ENCODE assay signal across 8 cellular contexts in the genomic region with DNA sequence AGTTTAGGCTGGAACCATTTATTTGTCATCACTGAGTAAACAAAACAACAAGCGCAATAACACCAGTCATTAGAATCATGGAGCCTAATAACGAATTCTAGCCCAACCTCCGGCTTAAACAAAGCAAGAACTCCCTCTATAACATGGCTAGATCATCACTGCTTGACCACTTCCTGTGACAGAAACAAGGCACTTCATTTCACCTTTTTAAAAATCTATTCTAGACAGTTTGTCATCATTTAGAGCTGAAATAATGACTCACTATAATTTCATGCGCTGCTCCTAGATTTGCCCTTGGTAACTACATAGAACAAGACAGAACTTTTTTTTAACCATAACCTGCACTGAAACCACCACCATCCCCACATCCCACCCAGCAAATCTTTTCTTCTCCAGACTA.
DNase-seq lines count a peak whose midpoint lies in the region; ATAC-seq lines count a peak whose summit lies in the region.

No MANE protein-coding gene starts in this region.

- H3K36me3 Mint-ChIP-seq in activated naive CD4-positive, alpha-beta T cell treated with anti-CD3 and anti-CD28 coated beads, Interleukin-2, amount 10 ng/mL, durations not matched to agents 7 days and 5 days: peaks cover 19% of the 10 kb centered on the region
- H3K36me3 Mint-ChIP-seq in activated T-cell treated with anti-CD3 and anti-CD28 coated beads, Interleukin-2, amount 50 U/mL, for 72 hours (ENCODE audit: insufficient read depth in 2 of 2): peaks cover 0 to 1% of the 10 kb centered on the region in 2 donors

- H3K27ac Mint-ChIP-seq in activated naive CD4-positive, alpha-beta T cell treated with anti-CD3 and anti-CD28 coated beads, Interleukin-2, amount 10 ng/mL, durations not matched to agents 7 days and 5 days: peak overlapping the region; percentile 46
- H3K27ac Mint-ChIP-seq in activated T-cell treated with anti-CD3 and anti-CD28 coated beads, Interleukin-2, amount 50 U/mL, for 72 hours: peak overlapping the region; percentile 55
- peak overlapping the region in 1 of 2 donors; percentile 67 for H3K27ac Mint-ChIP-seq in stimulated activated naive CD8-positive, alpha-beta T cell treated with anti-CD3 and anti-CD28 coated beads, Interleukin-15, amount 100 ng/mL, for 72 hours

- CTCF ChIA-PET in activated naive CD4-positive, alpha-beta T cell treated with anti-CD3 and anti-CD28 coated beads, Interleukin-2, amount 10 ng/mL, durations not matched to agents 7 days and 5 days (lab: Charles Lee): interaction anchor here (0.8 kb wide), 1 partner anchor 86 kb away, joined by 3 read pairs; no protein-coding TSS in a partner anchor

- no peak overlapping the region for H3K4me3 Mint-ChIP-seq in activated naive CD4-positive, alpha-beta T cell treated with anti-CD3 and anti-CD28 coated beads, Interleukin-2, amount 10 ng/mL, durations not matched to agents 7 days and 5 days
- H3K4me3 Mint-ChIP-seq in activated T-cell treated with anti-CD3 and anti-CD28 coated beads, Interleukin-2, amount 50 U/mL, for 72 hours: peak overlapping the region; percentile 8 to 52
- H3K4me3 Mint-ChIP-seq in stimulated activated naive CD8-positive, alpha-beta T cell treated with anti-CD3 and anti-CD28 coated beads, Interleukin-15, amount 100 ng/mL, for 72 hours: peak overlapping the region; percentile 1 to 43

- H3K27me3 Mint-ChIP-seq in activated naive CD4-positive, alpha-beta T cell treated with anti-CD3 and anti-CD28 coated beads, Interleukin-2, amount 10 ng/mL, durations not matched to agents 7 days and 5 days: no peaks in the 10 kb centered on the region
- H3K27me3 Mint-ChIP-seq in activated T-cell treated with anti-CD3 and anti-CD28 coated beads, Interleukin-2, amount 50 U/mL, for 72 hours (ENCODE audit: low read depth): no peaks in the 10 kb centered on the region
- H3K27me3 Mint-ChIP-seq in stimulated activated naive CD8-positive, alpha-beta T cell treated with anti-CD3 and anti-CD28 coated beads, Interleukin-15, amount 100 ng/mL, for 72 hours: no peaks in the 10 kb centered on the region

- peak; percentile 38 for ATAC-seq in HG03108 (IDR thresholded peaks at IDR 0.05; ENCODE audit: unreplicated experiment)
- ATAC-seq in activated T-cell treated with anti-CD3 and anti-CD28 coated beads, Interleukin-2, amount 50 U/mL, for 72 hours (replicated peaks in 1 of 2): peak; percentile 85 to 90
- peak; percentile 94 for ATAC-seq in stimulated activated naive CD8-positive, alpha-beta T cell treated with anti-CD3 and anti-CD28 coated beads, Interleukin-15, amount 100 ng/mL, for 72 hours

- H3K9me3 Mint-ChIP-seq in activated naive CD4-positive, alpha-beta T cell treated with anti-CD3 and anti-CD28 coated beads, Interleukin-2, amount 10 ng/mL, durations not matched to agents 7 days and 5 days: no peaks in the 10 kb centered on the region
- no peaks in the 10 kb centered on the region for H3K9me3 Mint-ChIP-seq in activated T-cell treated with anti-CD3 and anti-CD28 coated beads, Interleukin-2, amount 50 U/mL, for 72 hours
- no peaks in the 10 kb centered on the region for H3K9me3 Mint-ChIP-seq in stimulated activated naive CD8-positive, alpha-beta T cell treated with anti-CD3 and anti-CD28 coated beads, Interleukin-15, amount 100 ng/mL, for 72 hours

- H3K4me1 Mint-ChIP-seq in activated naive CD4-positive, alpha-beta T cell treated with anti-CD3 and anti-CD28 coated beads, Interleukin-2, amount 10 ng/mL, durations not matched to agents 7 days and 5 days: peaks cover 86% of the 10 kb centered on the region
- peaks cover 83% of the 10 kb centered on the region for H3K4me1 Mint-ChIP-seq in activated T-cell treated with anti-CD3 and anti-CD28 coated beads, Interleukin-2, amount 50 U/mL, for 72 hours (ENCODE audit: low read depth)
- H3K4me1 Mint-ChIP-seq in stimulated activated naive CD8-positive, alpha-beta T cell treated with anti-CD3 and anti-CD28 coated beads, Interleukin-15, amount 100 ng/mL, for 72 hours: peaks cover 78% of the 10 kb centered on the region

- DNase-seq in activated naive CD4-positive, alpha-beta T cell treated with anti-CD3 and anti-CD28 coated beads, Interleukin-2, amount 10 ng/mL, durations not matched to agents 7 days and 5 days: no peak
- no peak for DNase-seq in activated naive CD4-positive, alpha-beta T cell treated with anti-CD3 and anti-CD28 coated beads, Interleukin-2, amount 50 U/mL, for 16 hours
- DNase-seq in activated T-cell treated with anti-CD3 and anti-CD28 coated beads, Interleukin-2, amount 50 U/mL, for 72 hours: no peak
- DNase-seq in stimulated activated naive CD8-positive, alpha-beta T cell treated with anti-CD3 and anti-CD28 coated beads, Interleukin-15, amount 100 ng/mL, for 72 hours: no peak
- DNase-seq in NCI-H82 treated with DMSO at 0.1 percent for 48 hours (lab: John Stamatoyannopoulos, UW; ENCODE audit: unreplicated experiment): no peak
- DNase-seq in T1000 (lab: John Stamatoyannopoulos, UW): no peak
- DNase-seq in NCI-H1092 treated with DMSO at 0.1 percent for 48 hours (lab: John Stamatoyannopoulos, UW): no peak

Comparison
In these comparisons a context has a peak if more than half of its experiments do, and no peak if none do; other contexts are left out.
1. ATAC-seq: peak in every context shown above with its lines; median percentile 94 in stimulated activated naive CD8-positive, alpha-beta T cell treated with anti-CD3 and anti-CD28 coated beads, Interleukin-15, amount 100 ng/mL, for 72 hours; 88 in activated T-cell treated with anti-CD3 and anti-CD28 coated beads, Interleukin-2, amount 50 U/mL, for 72 hours; 38 in HG03108.